ENCODE assay signal across 23 cellular contexts in genomic region chr19:47402504-47402903, GRCh38. TPM values are rescaled to one million over a fixed set of nuclear protein-coding genes. Genes with fewer than 3 reads are reported as not detected.
DNase-seq lines count a peak whose midpoint lies in the region; ATAC-seq and TF ChIP-seq lines count a peak whose summit lies in the region.
"Had no signal": no experiment of that assay in that cellular context is flagged by ENCODE, and none has a peak within 500 bp of the region (broad histone marks: within the 10 kb centered on the region; RNA-seq: fewer than 3 reads in every experiment).

No MANE protein-coding gene starts in this region.

- no peaks in the 10 kb centered on the region for H3K27me3 ChIP-seq in H9 (ENCODE audit: insufficient read depth, low read length)
- no peaks in the 10 kb centered on the region for H3K27me3 ChIP-seq in endodermal cell (ENCODE audit: control insufficient read depth, insufficient read depth, low read length, poor library complexity, severe bottlenecking)
- H3K27me3 ChIP-seq: BE2C had no signal

- H3K4me2 ChIP-seq in H9 (ENCODE audit: insufficient read depth, insufficient read length, low read length): no peak overlapping the region
- H3K4me2 ChIP-seq: A549; BLaER1 treated with 17β-estradiol and CSF1 and Interleukin-3, amounts not matched to agents 10 nM and 100 nM had no signal

- no peak overlapping the region for H4K91ac ChIP-seq in H9 (ENCODE audit: insufficient read length, low read depth, low read length)

- DNase-seq in ELF-1 (ENCODE audit: low read depth, low spot score) (peak; percentile 17), H9 (no peak), NCI-H69 (lab: John Stamatoyannopoulos, UW) (peak; percentile 41), endodermal cell (peak; percentile 54), kidney glomerular epithelial cell (lab: John Stamatoyannopoulos, UW) (no peak), superior temporal gyrus (ENCODE audit: extremely low spot score) (no peak)
- DNase-seq: 8988T; ACHN; AML-193; BE2C; CD4-positive, alpha-beta T cell; CD8-positive, alpha-beta memory T cell; DMS 273 treated with DMSO at 0.1 percent for 48 hours; DMS79; EL; GF-D8; GM23248; HCEC 1CT had no signal

- no peak overlapping the region for H2AFZ ChIP-seq in H9 (ENCODE audit: low read length)
- H2AFZ ChIP-seq: GM23248 had no signal

- H2BK120ac ChIP-seq in H9 (ENCODE audit: low read depth, low read length, poor library complexity, severe bottlenecking): no peak overlapping the region

- H3K4me3 Mint-ChIP-seq in H9: no peak overlapping the region
- no peak overlapping the region for H3K4me3 Mint-ChIP-seq in endodermal cell
- H3K4me3 Mint-ChIP-seq: CD14-positive monocyte; CD4-positive, alpha-beta T cell; CD8-positive, alpha-beta memory T cell had no signal

- no peak overlapping the region for H3K4me3 ChIP-seq in endodermal cell (ENCODE audit: low read length)
- H3K4me3 ChIP-seq: A549; BLaER1 treated with 17β-estradiol and CSF1 and Interleukin-3, amounts not matched to agents 10 nM and 100 nM; GM23248 had no signal

- H3K9me3 Mint-ChIP-seq in H9: no peaks in the 10 kb centered on the region; a peak in 1 of 5 replicates
- no peaks in the 10 kb centered on the region for H3K9me3 Mint-ChIP-seq in endodermal cell
- H3K9me3 Mint-ChIP-seq: CD4-positive, alpha-beta T cell had no signal

- H3K27ac Mint-ChIP-seq in H9 (no peak overlapping the region), endodermal cell (no peak overlapping the region)
- H3K27ac Mint-ChIP-seq: CD14-positive monocyte; CD4-positive, alpha-beta T cell; CD8-positive, alpha-beta memory T cell had no signal

- peaks cover 4% of the 10 kb centered on the region for H3K23me2 ChIP-seq in H9 (ENCODE audit: insufficient read length, low read depth, low read length, poor library complexity, severe bottlenecking)

- no peaks in the 10 kb centered on the region for H3K79me2 ChIP-seq in H9 (ENCODE audit: insufficient read depth, low read length)

- H3K18ac ChIP-seq in H9 (ENCODE audit: insufficient read length, low read depth, low read length): no peak overlapping the region

- H2BK15ac ChIP-seq in H9 (ENCODE audit: low read depth, low read length): no peak overlapping the region

- no peak overlapping the region for H3K56ac ChIP-seq in H9 (ENCODE audit: insufficient read length, low read depth, low read length)

- H3K9ac ChIP-seq in H9 (ENCODE audit: extremely low read depth, insufficient read length, low read length) (no peak overlapping the region), endodermal cell (ENCODE audit: extremely low read depth, low read length, poor library complexity, severe bottlenecking) (no peak overlapping the region)
- H3K9ac ChIP-seq: BLaER1 treated with 17β-estradiol and CSF1 and Interleukin-3, amounts not matched to agents 10 nM and 100 nM; GM23248 had no signal

- H2AK5ac ChIP-seq in H9 (ENCODE audit: insufficient read length, low read length): no peak overlapping the region

- no peak overlapping the region for H4K8ac ChIP-seq in H9 (replicated peaks; ENCODE audit: insufficient read length, low read depth, low read length)

- H3K4ac ChIP-seq in H9 (ENCODE audit: low read depth, low read length): no peak overlapping the region

- peaks cover 23% of the 10 kb centered on the region for H3K36me3 ChIP-seq in endodermal cell (ENCODE audit: control insufficient read depth, insufficient read depth, low read length)
- H3K36me3 ChIP-seq: BE2C; BLaER1 treated with 17β-estradiol and CSF1 and Interleukin-3, amounts not matched to agents 10 nM and 100 nM had no signal

- H4K20me1 ChIP-seq in H9 (ENCODE audit: control insufficient read depth, insufficient read depth, insufficient read length): no peaks in the 10 kb centered on the region

- no peak overlapping the region for H3K23ac ChIP-seq in H9 (ENCODE audit: insufficient read length, low read depth, low read length)

- no CpG with 5 or more reads among the region's 16 CpGs for WGBS in H9 (ENCODE audit: extremely low coverage, insufficient read length, low lambda C conversion rate)
- 94 to 98% methylated on average over 12 to 16 of the region's 16 CpGs for WGBS in endodermal cell (ENCODE audit: insufficient coverage in 1 of 2, insufficient read length in 1 of 2), 2 experiments

- H3T11ph ChIP-seq in H9 (ENCODE audit: low read length): no peak overlapping the region

- H3K27ac ChIP-seq in H9 (ENCODE audit: insufficient read length, low read depth, low read length): no peak overlapping the region
- no peak overlapping the region for H3K27ac ChIP-seq in endodermal cell (ENCODE audit: low read depth, low read length)
- H3K27ac ChIP-seq: A549; BLaER1 treated with 17β-estradiol and CSF1 and Interleukin-3, amounts not matched to agents 10 nM and 100 nM; GM23248 had no signal

- no peak for TF ChIP-seq CTCF in H9 (conservative IDR thresholded peaks at IDR 0.05)
- no peak for TF ChIP-seq CTCF in endodermal cell (conservative IDR thresholded peaks at IDR 0.05)

- H4K5ac ChIP-seq in H9 (ENCODE audit: insufficient read length, low read depth, low read length): no peak overlapping the region

- H3K36me3 Mint-ChIP-seq in H9 (ENCODE audit: insufficient read depth in 1 of 3, low read depth in 3 of 3): peaks cover 0 to 8% (median 0%) of the 10 kb centered on the region in 3 experiments; a peak in 3 of 7 replicates
- peaks cover 21% of the 10 kb centered on the region for H3K36me3 Mint-ChIP-seq in endodermal cell (ENCODE audit: low read depth)
- H3K36me3 Mint-ChIP-seq: CD14-positive monocyte; CD8-positive, alpha-beta memory T cell had no signal

- H3K4me1 ChIP-seq in H9 (ENCODE audit: insufficient read depth, low read length): peaks cover 2% of the 10 kb centered on the region; the same call in 1 of the 2 replicates
- H3K4me1 ChIP-seq in endodermal cell (ENCODE audit: control insufficient read depth, insufficient read depth, low read length): no peaks in the 10 kb centered on the region
- H3K4me1 ChIP-seq: A549, BE2C had no signal

- H3K27me3 Mint-ChIP-seq in H9 (ENCODE audit: low read depth) (peaks cover 2% of the 10 kb centered on the region), endodermal cell (ENCODE audit: insufficient read depth) (no peaks in the 10 kb centered on the region)

- no peak overlapping the region for H2BK5ac ChIP-seq in H9 (ENCODE audit: insufficient read length, low read length)

- no peak overlapping the region for H3K14ac ChIP-seq in H9 (ENCODE audit: insufficient read depth, low read length)

- H3K79me1 ChIP-seq in H9 (ENCODE audit: insufficient read depth, low read depth, low read length, poor library complexity, severe bottlenecking): no peaks in the 10 kb centered on the region

- no peak overlapping the region for H2BK20ac ChIP-seq in H9 (ENCODE audit: low read depth, low read length, poor library complexity, severe bottlenecking)

- H3K4me1 Mint-ChIP-seq in H9 (peaks cover 26 to 27% of the 10 kb centered on the region in 2 experiments), endodermal cell (peaks cover 21% of the 10 kb centered on the region)
- H3K4me1 Mint-ChIP-seq: CD14-positive monocyte had no signal

- H3K9me3 ChIP-seq in H9 (ENCODE audit: control insufficient read depth, low read depth, low read length) (no peaks in the 10 kb centered on the region), endodermal cell (ENCODE audit: control insufficient read depth, low read length) (no peaks in the 10 kb centered on the region)
- H3K9me3 ChIP-seq: A549; BE2C; BLaER1 treated with 17β-estradiol and CSF1 and Interleukin-3, amounts not matched to agents 10 nM and 100 nM had no signal

- ATAC-seq in GM19397 (IDR thresholded peaks at IDR 0.05; ENCODE audit: unreplicated experiment) (no peak), GM18517 (IDR thresholded peaks at IDR 0.05; ENCODE audit: unreplicated experiment) (no peak)
- ATAC-seq: A549 had no signal

- peak overlapping the region; percentile 4 for H2BK12ac ChIP-seq in H9 (ENCODE audit: insufficient read length, low read depth, low read length)

RNA-seq across cellular contexts. Expression of gene MEIS3, which starts 16.8 kb away (rescaled TPM):
- total RNA-seq in H9 (2021) (43.8 and 44.0 TPM in 2 replicates), endodermal cell (100 to 1,000 TPM in 1 of 2 donors, 10 to 100 TPM in 1; 47.7 to 132 TPM)
- 150 TPM for polyA plus RNA-seq in endodermal cell (2013, experiment 1 of 2)
- polyA plus RNA-seq in endodermal cell (2013, experiment 2 of 2): 154 TPM
- total RNA-seq: CD8-positive, alpha-beta memory T cell had no signal
- polyA plus RNA-seq: CD14-positive monocyte; CD8-positive, alpha-beta memory T cell had no signal

RNA-seq across cellular contexts. Expression of gene DHX34, which starts 53.4 kb away (rescaled TPM):
- total RNA-seq in H9 (2021) (38.2 and 38.3 TPM in 2 replicates), endodermal cell (10 to 100 TPM; 36.9 to 43.9 TPM)
- polyA plus RNA-seq in endodermal cell (2013, experiment 1 of 2): 18.1 TPM
- 16.1 TPM for polyA plus RNA-seq in endodermal cell (2013, experiment 2 of 2)

Comparison
In these comparisons a context has a peak if more than half of its experiments do, and no peak if none do; other contexts are left out.
1. DNase-seq: peak in ELF-1 (single experiment), NCI-H69 (single experiment) and endodermal cell (single experiment); none in H9 (single experiment), kidney glomerular epithelial cell (single experiment) and superior temporal gyrus (single experiment).